ENCODE assay signal across 1 cellular context in the genomic region with DNA sequence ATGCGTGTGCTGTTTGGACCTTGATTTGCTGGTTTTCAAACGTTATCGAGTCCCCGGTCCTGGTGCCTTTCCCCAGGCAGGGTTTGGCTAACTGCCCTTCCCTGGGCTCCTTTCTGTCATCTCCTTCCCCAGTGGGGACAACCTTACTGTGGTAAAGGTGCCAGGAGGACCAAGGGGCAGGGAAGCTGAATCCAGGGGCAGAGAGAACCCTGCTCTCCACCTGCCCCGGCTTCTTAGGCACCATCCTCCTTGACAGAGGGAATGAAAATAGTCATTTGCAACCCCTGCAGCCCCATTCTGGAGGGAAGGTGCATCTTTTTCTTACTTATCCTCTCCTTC.
TF ChIP-seq lines count a peak whose summit lies in the region.

No MANE protein-coding gene starts in this region.

TF ChIP-seq in IMR-90, 13 proteins besides CTCF, POLR2A, EP300 and RAD21:
- TF ChIP-seq MAZ (IDR thresholded peaks at IDR 0.05; ENCODE audit: borderline replicate concordance, low read depth, low read length) (no peak), RCOR1 (IDR thresholded peaks at IDR 0.05; ENCODE audit: insufficient replicate concordance, low read length) (no peak), SMC3 (IDR thresholded peaks at IDR 0.05; ENCODE audit: low read depth, low read length) (no peak), MXI1 (IDR thresholded peaks at IDR 0.05; ENCODE audit: borderline replicate concordance, low read depth, low read length) (no peak), NFE2L2 (IDR thresholded peaks at IDR 0.05; ENCODE audit: low read depth, low read length) (no peak), MAFK (IDR thresholded peaks at IDR 0.05; ENCODE audit: low read depth, low read length) (no peak), BHLHE40 (IDR thresholded peaks at IDR 0.05; ENCODE audit: low read depth, low read length) (no peak), RFX5 (IDR thresholded peaks at IDR 0.05; ENCODE audit: low read depth, low read length) (no peak), CEBPB (IDR thresholded peaks at IDR 0.05; ENCODE audit: low read depth, low read length) (no peak), CHD1 (IDR thresholded peaks at IDR 0.05; ENCODE audit: low read depth, low read length) (no peak), FOS (IDR thresholded peaks at IDR 0.05; ENCODE audit: low read depth, low read length) (no peak)
- TF ChIP-seq, protein P1, sequence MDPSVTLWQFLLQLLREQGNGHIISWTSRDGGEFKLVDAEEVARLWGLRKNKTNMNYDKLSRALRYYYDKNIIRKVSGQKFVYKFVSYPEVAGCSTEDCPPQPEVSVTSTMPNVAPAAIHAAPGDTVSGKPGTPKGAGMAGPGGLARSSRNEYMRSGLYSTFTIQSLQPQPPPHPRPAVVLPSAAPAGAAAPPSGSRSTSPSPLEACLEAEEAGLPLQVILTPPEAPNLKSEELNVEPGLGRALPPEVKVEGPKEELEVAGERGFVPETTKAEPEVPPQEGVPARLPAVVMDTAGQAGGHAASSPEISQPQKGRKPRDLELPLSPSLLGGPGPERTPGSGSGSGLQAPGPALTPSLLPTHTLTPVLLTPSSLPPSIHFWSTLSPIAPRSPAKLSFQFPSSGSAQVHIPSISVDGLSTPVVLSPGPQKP (IDR thresholded peaks at IDR 0.05; ENCODE audit: borderline replicate concordance, low read depth, low read length): no peak
- TF ChIP-seq, protein P2, sequence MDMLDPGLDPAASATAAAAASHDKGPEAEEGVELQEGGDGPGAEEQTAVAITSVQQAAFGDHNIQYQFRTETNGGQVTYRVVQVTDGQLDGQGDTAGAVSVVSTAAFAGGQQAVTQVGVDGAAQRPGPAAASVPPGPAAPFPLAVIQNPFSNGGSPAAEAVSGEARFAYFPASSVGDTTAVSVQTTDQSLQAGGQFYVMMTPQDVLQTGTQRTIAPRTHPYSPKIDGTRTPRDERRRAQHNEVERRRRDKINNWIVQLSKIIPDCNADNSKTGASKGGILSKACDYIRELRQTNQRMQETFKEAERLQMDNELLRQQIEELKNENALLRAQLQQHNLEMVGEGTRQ (IDR thresholded peaks at IDR 0.05; ENCODE audit: low read depth, low read length): no peak
